Comparison of ENCODE assay signal across 9 cellular contexts in genomic region chr12:12613334-12613733, GRCh38. TPM values are rescaled to one million over a fixed set of nuclear protein-coding genes. Genes with fewer than 3 reads are reported as not detected.
DNase-seq lines count a peak whose midpoint lies in the region; ATAC-seq and TF ChIP-seq lines count a peak whose summit lies in the region.
"Had no signal": no experiment of that assay in that cellular context is flagged by ENCODE, and none has a peak within 500 bp of the region (broad histone marks: within the 10 kb centered on the region; RNA-seq: fewer than 3 reads in every experiment).

No MANE protein-coding gene starts in this region.

- H3K27me3 ChIP-seq in GM23248 (replicated peaks; ENCODE audit: insufficient read depth) (no peaks in the 10 kb centered on the region), esophagus muscularis mucosa (no peaks in the 10 kb centered on the region), skeletal muscle satellite cell (ENCODE audit: control insufficient read depth, insufficient read depth, low read length) (no peaks in the 10 kb centered on the region)

- intact Hi-C loops in esophagus muscularis mucosa (cut with DNase I) = loop anchor here (5.0 kb wide), 2 partner anchors 51 to 84 kb away; partner anchors contain the start of genes DUSP16 and GPR19

- no peaks in the 10 kb centered on the region for H3K36me3 ChIP-seq in GM23248 (ENCODE audit: low read depth)
- H3K36me3 ChIP-seq in esophagus muscularis mucosa = peaks cover 0 to 3% (median 0%) of the 10 kb centered on the region in 4 donors
- H3K36me3 ChIP-seq in skeletal muscle satellite cell (ENCODE audit: insufficient read depth, low read length) = no peaks in the 10 kb centered on the region

- in situ Hi-C loops in GM23248 (cut with MboI) = no loop called here

- TF ChIP-seq CTCF in esophagus muscularis mucosa (IDR thresholded peaks at IDR 0.05) = no peak

- peak; percentile 16 for DNase-seq in GM23248
- DNase-seq in RPMI7951 (ENCODE audit: low read depth) = peak; percentile 14
- DNase-seq in esophagus muscularis mucosa (ENCODE audit: extremely low spot score) = no peak
- DNase-seq in NCI-H226 = no peak
- DNase-seq: left colon, NCI-H1105 treated with DMSO at 0.1 percent for 48 hours had no signal

- peaks cover 15% of the 10 kb centered on the region for H3F3A ChIP-seq in GM23248 (ENCODE audit: insufficient read depth)

- H4K20me1 ChIP-seq in GM23248 (ENCODE audit: insufficient read depth) = no peaks in the 10 kb centered on the region

- ATAC-seq in HG03196 (IDR thresholded peaks at IDR 0.05; ENCODE audit: unreplicated experiment) (no peak), GM21360 (IDR thresholded peaks at IDR 0.05; ENCODE audit: unreplicated experiment) (no peak)
- ATAC-seq: left colon had no signal

- no peak for TF ChIP-seq EP300 in esophagus muscularis mucosa (IDR thresholded peaks at IDR 0.05)

- H3K4me3 ChIP-seq in GM23248 (peak overlapping the region; percentile 81), esophagus muscularis mucosa (peak overlapping the region in 3 of 4 donors; percentile 76 to 85 (median 81)), skeletal muscle satellite cell (ENCODE audit: low read length) (peak overlapping the region; percentile 20)

- H3K79me2 ChIP-seq in GM23248 (ENCODE audit: insufficient read depth) = peaks cover 46% of the 10 kb centered on the region

- TF ChIP-seq POLR2A in esophagus muscularis mucosa (IDR thresholded peaks at IDR 0.05; ENCODE audit: low read depth) = no peak

- peak overlapping the region; percentile 84 for H3K4me2 ChIP-seq in GM23248 (ENCODE audit: unreplicated experiment)
- peak overlapping the region; percentile 99 for H3K4me2 ChIP-seq in skeletal muscle satellite cell (ENCODE audit: low read length)

- H3K4me1 ChIP-seq in GM23248 (ENCODE audit: insufficient read depth) (peaks cover 16% of the 10 kb centered on the region), esophagus muscularis mucosa (peaks cover 20 to 58% (median 53%) of the 10 kb centered on the region in 4 donors), skeletal muscle satellite cell (ENCODE audit: control insufficient read depth, insufficient read depth, low read length) (peaks cover 12% of the 10 kb centered on the region)

- H3K27ac ChIP-seq in GM23248 (no peak overlapping the region), esophagus muscularis mucosa (replicated peaks in 1 of 4) (peak overlapping the region in 2 of 4 donors; percentile 91 to 96)

- no peaks in the 10 kb centered on the region; the same call in 1 of the 2 replicates for H3K9me2 ChIP-seq in GM23248 (ENCODE audit: insufficient read depth)

- 10 to 14% methylated on average over 5 of the region's 5 CpGs for WGBS in GM23248 (ENCODE audit: low coverage in 1 of 2, low lambda C conversion rate in 2 of 2, missing lambda C conversion rate in 2 of 2), 2 experiments
- 52% methylated on average over 5 of the region's 5 CpGs for WGBS in esophagus muscularis mucosa

- peak overlapping the region; percentile 91 for H2AFZ ChIP-seq in GM23248

- H3K9me3 ChIP-seq in GM23248 (ENCODE audit: low read depth) = no peaks in the 10 kb centered on the region
- no peaks in the 10 kb centered on the region for H3K9me3 ChIP-seq in esophagus muscularis mucosa
- H3K9me3 ChIP-seq in skeletal muscle satellite cell (replicated peaks; ENCODE audit: low read length) = no peaks in the 10 kb centered on the region

- H3K9ac ChIP-seq in GM23248 = peak overlapping the region; percentile 92; the same call in 1 of the 2 replicates
- no peak overlapping the region for H3K9ac ChIP-seq in skeletal muscle satellite cell (ENCODE audit: low read depth, low read length)

RNA-seq across cellular contexts. Expression of gene CREBL2, which starts 1.7 kb away (rescaled TPM):
- total RNA-seq in GM23248 (2014; rRNA removed; shearing (Covaris generic)) = 38.4 and 41.4 TPM in 2 replicates
- polyA plus RNA-seq in GM23248 (2016; fragmentation: Nextera tagmentation; extraction: Ambion mirVana) = 23.4 and 25.4 TPM in 2 replicates
- total RNA-seq in RPMI7951 (2014; rRNA removed; shearing (Covaris generic)) = 25.4 and 26.2 TPM in 2 replicates
- total RNA-seq in esophagus muscularis mucosa = 10 to 100 TPM; 33.0 to 53.5 (median 45.9) TPM
- 18.8 and 24.8 TPM in 2 replicates for total RNA-seq in skeletal muscle satellite cell (2012; rRNA removed)

RNA-seq across cellular contexts. Expression of gene DUSP16, which starts 50.7 kb away (rescaled TPM):
- 2.8 and 3.0 TPM in 2 replicates for total RNA-seq in GM23248 (2014; rRNA removed; shearing (Covaris generic))
- polyA plus RNA-seq in GM23248 (2016; fragmentation: Nextera tagmentation; extraction: Ambion mirVana) = 0.74 and 1.1 TPM in 2 replicates
- 6.0 and 7.9 TPM in 2 replicates for total RNA-seq in RPMI7951 (2014; rRNA removed; shearing (Covaris generic))
- 10 to 100 TPM in 3 of 4 donors, 1 to 10 TPM in 1; 10.0 to 17.0 (median 13.9) TPM for total RNA-seq in esophagus muscularis mucosa
- total RNA-seq in skeletal muscle satellite cell (2012; rRNA removed) = 3.5 and 3.7 TPM in 2 replicates

Comparison
In these comparisons a context has a peak if more than half of its experiments do, and no peak if none do; other contexts are left out.
1. DNase-seq: peak in GM23248 (single experiment) and RPMI7951 (single experiment); none in esophagus muscularis mucosa (single experiment) and NCI-H226 (single experiment).
2. H3K4me3 ChIP-seq: peak in every context shown above with its lines; median percentile 81 in GM23248; 81 in esophagus muscularis mucosa; 20 in skeletal muscle satellite cell.